In the genomic region with DNA sequence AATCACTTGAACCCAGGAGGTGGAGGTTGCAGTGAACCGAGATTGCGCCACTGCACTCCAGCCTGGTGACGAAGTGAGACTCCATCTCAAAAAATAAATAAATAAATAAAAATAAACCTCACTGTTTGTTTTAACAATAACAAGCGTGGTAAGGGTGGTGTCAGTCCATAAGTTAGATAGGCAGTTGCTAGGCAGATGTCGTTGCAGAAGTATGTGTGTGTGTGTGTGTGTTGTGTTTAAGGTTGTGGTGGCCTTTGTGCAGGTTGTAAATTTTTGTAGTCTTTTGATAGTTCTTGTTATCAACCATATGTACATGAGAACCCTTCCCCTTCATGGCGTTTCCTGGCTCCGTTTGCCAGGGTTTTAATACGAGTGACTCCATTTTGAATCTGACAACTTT, we compare ENCODE assay signal across 19 cellular contexts. TPM values are rescaled to one million over a fixed set of nuclear protein-coding genes. Genes with fewer than 3 reads are reported as not detected.
DNase-seq lines count a peak whose midpoint lies in the region; ATAC-seq, FAIRE-seq and TF ChIP-seq lines count a peak whose summit lies in the region.
"Had no signal": no experiment of that assay in that cellular context is flagged by ENCODE, and none has a peak within 500 bp of the region (broad histone marks: within the 10 kb centered on the region; RNA-seq: fewer than 3 reads in every experiment).

No MANE protein-coding gene starts in this region.

- H2BK20ac ChIP-seq in H1 (ENCODE audit: low read length): no peak overlapping the region

- H3K4me3 ChIP-seq in H1 (ENCODE audit: extremely low read depth in 1 of 4, insufficient read depth in 2 of 4, low read depth in 3 of 4, low read length in 4 of 4) (no peak overlapping the region), tibial nerve (no peak overlapping the region)
- H3K4me3 ChIP-seq: GM12878, GM23338, HAP-1 had no signal

- H3K18ac ChIP-seq in H1 (ENCODE audit: extremely low read depth, low read length): no peak overlapping the region

- H2AK5ac ChIP-seq in H1 (ENCODE audit: low read depth, low read length): no peak overlapping the region

- H3K79me2 ChIP-seq in H1 (ENCODE audit: control insufficient read depth in 1 of 2, insufficient read depth in 2 of 2, low read length in 2 of 2): peaks cover 0 to 10% of the 10 kb centered on the region in 2 experiments; a peak in 1 of 4 replicates

- no peak overlapping the region for H4K91ac ChIP-seq in H1 (replicated peaks; ENCODE audit: insufficient read length, low read length)

- H3K27me3 ChIP-seq in H1 (replicated peaks in 1 of 4; ENCODE audit: control insufficient read depth in 3 of 4, extremely low read depth in 1 of 4, insufficient read depth in 3 of 4, low read length in 3 of 4) (no peaks in the 10 kb centered on the region), tibial nerve (no peaks in the 10 kb centered on the region)

- no peak overlapping the region for H4K5ac ChIP-seq in H1 (ENCODE audit: insufficient read length, low read depth, low read length)

- no peak overlapping the region for H3K4ac ChIP-seq in H1 (replicated peaks; ENCODE audit: insufficient read length, low read depth, low read length)

- H3K4me1 ChIP-seq in H1 (replicated peaks in 1 of 4; ENCODE audit: control insufficient read depth in 3 of 4, insufficient read depth in 4 of 4, low read length in 3 of 4) (peaks cover 0 to 5% (median 0%) of the 10 kb centered on the region in 4 experiments; a peak in 2 of 7 replicates), tibial nerve (peaks cover 0 to 27% (median 10%) of the 10 kb centered on the region in 4 donors)

- no peak overlapping the region for H2AFZ ChIP-seq in H1 (ENCODE audit: low read length)
- H2AFZ ChIP-seq: GM23338 had no signal

- no peak overlapping the region for H2BK12ac ChIP-seq in H1 (ENCODE audit: low read depth, low read length)

- H4K8ac ChIP-seq in H1 (ENCODE audit: extremely low read depth, insufficient read depth, low read length): no peak overlapping the region

- no peaks in the 10 kb centered on the region for H3K79me1 ChIP-seq in H1 (ENCODE audit: low read depth, low read length)

- 95% methylated on average over 8 of the region's 8 CpGs; no CpG with 5 or more reads in 1 of the 2 experiments for WGBS in H1 (ENCODE audit: extremely low coverage in 1 of 2, insufficient coverage in 1 of 2, insufficient read length in 1 of 2, insufficient replicate concordance in 2 of 2, low coverage in 1 of 2, low lambda C conversion rate in 2 of 2, missing lambda C conversion rate in 1 of 2), 2 experiments
- WGBS in tibial nerve, 2 donors: 94 to 96% methylated on average over 8 of the region's 8 CpGs

- POLR2A ChIA-PET in WTC11 (lab: Charles Lee) (no interaction called here), H1 (lab: Charles Lee; ENCODE audit: partially characterized antibody) (interaction anchor here (6.1 kb wide), 1 partner anchor 46 kb away, joined by 75 read pairs; a partner anchor contains a TSS)

- CTCF ChIA-PET in WTC11 (lab: Charles Lee): no interaction called here
- CTCF ChIA-PET in H1 (lab: Charles Lee; ENCODE audit: partially characterized antibody): no interaction called here

- no peak overlapping the region for H3K4me3 Mint-ChIP-seq in activated naive CD8-positive, alpha-beta T cell treated with anti-CD3 and anti-CD28 coated beads, Interleukin-2, amount 50 U/mL, for 24 hours
- H3K4me3 Mint-ChIP-seq in activated naive CD8-positive, alpha-beta T cell treated with anti-CD3 and anti-CD28 coated beads for 36 hours: no peak overlapping the region
- H3K4me3 Mint-ChIP-seq in WTC11: no peak overlapping the region
- H3K4me3 Mint-ChIP-seq: GM23338, HFFc6 had no signal

- no peak for DNase-seq in activated naive CD8-positive, alpha-beta T cell treated with anti-CD3 and anti-CD28 coated beads, Interleukin-2, amount 50 U/mL, for 24 hours
- DNase-seq in activated naive CD8-positive, alpha-beta T cell treated with anti-CD3 and anti-CD28 coated beads for 36 hours: no peak
- DNase-seq in WTC11 (ENCODE audit: low spot score): no peak
- no peak for DNase-seq in H1 (ENCODE audit: low read depth in 1 of 2, low spot score in 2 of 2)
- DNase-seq in tibial nerve (ENCODE audit: low spot score in 2 of 2): no peak
- DNase-seq in activated naive CD4-positive, alpha-beta T cell treated with anti-CD3 and anti-CD28 coated beads, Interleukin-2, amount 50 U/mL, for 72 hours (ENCODE audit: low spot score in 2 of 2): no peak
- DNase-seq: C1 segment of cervical spinal cord; Calu3; CD4-positive, alpha-beta memory T cell; COR-L47; DMS79; EL; GDM1; HFFc6 had no signal

- TF ChIP-seq RAD21 in H1 (IDR thresholded peaks at IDR 0.05 in 1 of 2, conservative IDR thresholded peaks at IDR 0.05 in 1 of 2; ENCODE audit: low read depth in 2 of 2, low read length in 2 of 2): no peak

- no peaks in the 10 kb centered on the region for H3K27me3 Mint-ChIP-seq in activated naive CD8-positive, alpha-beta T cell treated with anti-CD3 and anti-CD28 coated beads, Interleukin-2, amount 50 U/mL, for 24 hours
- no peaks in the 10 kb centered on the region for H3K27me3 Mint-ChIP-seq in activated naive CD8-positive, alpha-beta T cell treated with anti-CD3 and anti-CD28 coated beads for 36 hours
- H3K27me3 Mint-ChIP-seq in WTC11 (ENCODE audit: low read depth): no peaks in the 10 kb centered on the region; the same call in 1 of the 2 replicates
- H3K27me3 Mint-ChIP-seq: CD4-positive, alpha-beta memory T cell had no signal

- H3K27ac ChIP-seq in H1 (ENCODE audit: low read depth, low read length) (no peak overlapping the region), tibial nerve (no peak overlapping the region)

- no peak overlapping the region for H2BK120ac ChIP-seq in H1 (replicated peaks; ENCODE audit: low read depth, low read length)

- H3K23ac ChIP-seq in H1 (ENCODE audit: insufficient read length): no peak overlapping the region

- no peak for TF ChIP-seq EP300 in H1 (IDR thresholded peaks at IDR 0.05; ENCODE audit: borderline replicate concordance in 1 of 2, low read depth in 2 of 2, low read length in 2 of 2)
- TF ChIP-seq EP300 in tibial nerve (IDR thresholded peaks at IDR 0.05): no peak

- H3K9ac ChIP-seq in H1 (replicated peaks in 1 of 4; ENCODE audit: extremely low read depth in 1 of 4, low read depth in 3 of 4, low read length in 3 of 4): no peak overlapping the region

- peaks cover 29% of the 10 kb centered on the region for H3K36me3 Mint-ChIP-seq in activated naive CD8-positive, alpha-beta T cell treated with anti-CD3 and anti-CD28 coated beads, Interleukin-2, amount 50 U/mL, for 24 hours (ENCODE audit: low read depth)
- H3K36me3 Mint-ChIP-seq in activated naive CD8-positive, alpha-beta T cell treated with anti-CD3 and anti-CD28 coated beads for 36 hours: peaks cover 14% of the 10 kb centered on the region
- peaks cover 17% of the 10 kb centered on the region for H3K36me3 Mint-ChIP-seq in WTC11
- peaks cover 14 to 15% of the 10 kb centered on the region in 2 donors for H3K36me3 Mint-ChIP-seq in activated naive CD4-positive, alpha-beta T cell treated with anti-CD3 and anti-CD28 coated beads, Interleukin-2, amount 50 U/mL, for 72 hours

- no peak for FAIRE-seq in H1 (lab: Jason Lieb, UNC)
- FAIRE-seq: GM12878, GM18507, H54 had no signal

- H3K4me2 ChIP-seq in H1 (ENCODE audit: insufficient read depth in 1 of 2, low read depth in 2 of 2, low read length in 2 of 2): no peak overlapping the region
- H3K4me2 ChIP-seq: GM23338 had no signal

- no peak overlapping the region for H2BK15ac ChIP-seq in H1 (ENCODE audit: low read length)

- ATAC-seq in activated naive CD8-positive, alpha-beta T cell treated with anti-CD3 and anti-CD28 coated beads, Interleukin-2, amount 50 U/mL, for 24 hours: no peak
- ATAC-seq in WTC11: no peak
- no peak for ATAC-seq in activated naive CD4-positive, alpha-beta T cell treated with anti-CD3 and anti-CD28 coated beads, Interleukin-2, amount 50 U/mL, for 72 hours
- ATAC-seq: GM12878, GM23338 had no signal

- H3K9me3 ChIP-seq in H1 (ENCODE audit: insufficient read depth in 2 of 2, low read depth in 1 of 2, low read length in 1 of 2): no peaks in the 10 kb centered on the region
- H3K9me3 ChIP-seq in tibial nerve: no peaks in the 10 kb centered on the region
- H3K9me3 ChIP-seq: HAP-1 had no signal

- peaks cover 31% of the 10 kb centered on the region for H3K4me1 Mint-ChIP-seq in activated naive CD8-positive, alpha-beta T cell treated with anti-CD3 and anti-CD28 coated beads, Interleukin-2, amount 50 U/mL, for 24 hours
- peaks cover 29% of the 10 kb centered on the region for H3K4me1 Mint-ChIP-seq in activated naive CD8-positive, alpha-beta T cell treated with anti-CD3 and anti-CD28 coated beads for 36 hours
- peaks cover 25% of the 10 kb centered on the region for H3K4me1 Mint-ChIP-seq in WTC11

- peaks cover 4% of the 10 kb centered on the region for H3K23me2 ChIP-seq in H1 (ENCODE audit: low read depth, low read length)

- peak overlapping the region; percentile 3 for H3K27ac Mint-ChIP-seq in activated naive CD8-positive, alpha-beta T cell treated with anti-CD3 and anti-CD28 coated beads, Interleukin-2, amount 50 U/mL, for 24 hours
- no peak overlapping the region for H3K27ac Mint-ChIP-seq in activated naive CD8-positive, alpha-beta T cell treated with anti-CD3 and anti-CD28 coated beads for 36 hours
- H3K27ac Mint-ChIP-seq in WTC11: peak overlapping the region; percentile 55
- no peak overlapping the region for H3K27ac Mint-ChIP-seq in activated naive CD4-positive, alpha-beta T cell treated with anti-CD3 and anti-CD28 coated beads, Interleukin-2, amount 50 U/mL, for 72 hours
- H3K27ac Mint-ChIP-seq: GM23338, HFFc6 had no signal

- no peak overlapping the region for H2BK5ac ChIP-seq in H1 (ENCODE audit: low read depth, low read length)

- H3K9me3 Mint-ChIP-seq in activated naive CD8-positive, alpha-beta T cell treated with anti-CD3 and anti-CD28 coated beads, Interleukin-2, amount 50 U/mL, for 24 hours: no peaks in the 10 kb centered on the region
- H3K9me3 Mint-ChIP-seq in activated naive CD8-positive, alpha-beta T cell treated with anti-CD3 and anti-CD28 coated beads for 36 hours: no peaks in the 10 kb centered on the region
- no peaks in the 10 kb centered on the region for H3K9me3 Mint-ChIP-seq in WTC11
- H3K9me3 Mint-ChIP-seq in activated naive CD4-positive, alpha-beta T cell treated with anti-CD3 and anti-CD28 coated beads, Interleukin-2, amount 50 U/mL, for 72 hours: no peaks in the 10 kb centered on the region
- H3K9me3 Mint-ChIP-seq: GM23338, HFFc6 had no signal

- H3K36me3 ChIP-seq in H1 (ENCODE audit: control insufficient read depth in 2 of 4, insufficient read depth in 4 of 4, low read length in 3 of 4): peaks cover 0 to 27% (median 6%) of the 10 kb centered on the region in 4 experiments; a peak in 6 of 8 replicates
- peaks cover 0 to 6% (median 0%) of the 10 kb centered on the region in 3 donors for H3K36me3 ChIP-seq in tibial nerve

- no peak for TF ChIP-seq CTCF in WTC11 (IDR thresholded peaks at IDR 0.05)
- TF ChIP-seq CTCF in H1 (IDR thresholded peaks at IDR 0.05; ENCODE audit: control extremely low read depth in 1 of 3, insufficient read depth in 1 of 3, low read depth in 1 of 3, low read length in 3 of 3): no peak
- no peak for TF ChIP-seq CTCF in tibial nerve (IDR thresholded peaks at IDR 0.05)

- TF ChIP-seq POLR2A in H1 (IDR thresholded peaks at IDR 0.05; ENCODE audit: control extremely low read depth in 1 of 2, low read depth in 2 of 2, low read length in 2 of 2) (peak in 1 of 2 experiments; percentile 38; a peak in 1 of 3 replicates), tibial nerve (IDR thresholded peaks at IDR 0.05) (no peak)

- H4K20me1 ChIP-seq in H1 (replicated peaks in 1 of 2; ENCODE audit: control insufficient read depth in 1 of 2, insufficient read depth in 2 of 2, low read length in 2 of 2): peaks cover 0 to 2% of the 10 kb centered on the region in 2 experiments

- H3K56ac ChIP-seq in H1 (replicated peaks; ENCODE audit: insufficient read length, low read depth, low read length): no peak overlapping the region

- H3K14ac ChIP-seq in H1 (ENCODE audit: insufficient read length): no peak overlapping the region

RNA-seq across cellular contexts. Expression of a gene that starts 4.0 kb away (rescaled TPM):
- 10 to 100 TPM in 1 of 2 experiments, 1 to 10 TPM in 1; 9.7 to 11.4 TPM for total RNA-seq in activated naive CD8-positive, alpha-beta T cell treated with anti-CD3 and anti-CD28 coated beads for 36 hours
- 12.6 to 15.6 TPM (median 14.6 TPM) in 3 replicates for total RNA-seq in WTC11 (2021)
- total RNA-seq in H1 (2021; fragmentation: NEBNext Ultra II Directional; extraction: Animal tissue kit (Norgen Biotek cat#: 25700)): 10.9 and 13.3 TPM in 2 replicates
- polyA plus RNA-seq in H1 (2011; rRNA removed): 8.0 and 11.3 TPM in 2 replicates
- 7.1 TPM for polyA plus RNA-seq in H1 (2011; cell fraction: cytosol; rRNA removed)
- polyA plus RNA-seq in H1 (2011; cell fraction: nucleus; rRNA removed): 3.1 TPM
- 6.2 to 8.8 TPM (median 6.9 TPM) in 4 replicates for polyA plus RNA-seq in H1 (2012, experiment 1 of 2)
- polyA plus RNA-seq in H1 (2012, experiment 2 of 2): 0.52 TPM
- 8.8 TPM for polyA plus RNA-seq in H1 (2013, experiment 1 of 2)
- polyA plus RNA-seq in H1 (2013, experiment 2 of 2): 7.5 TPM
- polyA minus RNA-seq in H1 (2011; rRNA and poly(A)+ RNA removed): 16.8 and 22.0 TPM in 2 replicates
- 6.9 TPM for polyA minus RNA-seq in H1 (2011; cell fraction: cytosol; rRNA and poly(A)+ RNA removed)
- 20.9 TPM for polyA minus RNA-seq in H1 (2011; cell fraction: nucleus; rRNA and poly(A)+ RNA removed)
- 10 to 100 TPM in 3 of 4 donors, 1 to 10 TPM in 1; 8.4 to 15.3 (median 12.3) TPM for total RNA-seq in tibial nerve
- total RNA-seq in activated naive CD4-positive, alpha-beta T cell treated with anti-CD3 and anti-CD28 coated beads, Interleukin-2, amount 50 U/mL, for 72 hours: 10 to 100 TPM in 1 of 2 donors, 1 to 10 TPM in 1; 8.8 to 13.8 TPM

RNA-seq across cellular contexts. Expression of a gene that starts 44.1 kb away (rescaled TPM):
- 10 to 100 TPM; 68.9 to 69.0 TPM for total RNA-seq in activated naive CD8-positive, alpha-beta T cell treated with anti-CD3 and anti-CD28 coated beads for 36 hours
- total RNA-seq in WTC11 (2021): 83.4 to 91.0 TPM (median 89.0 TPM) in 3 replicates
- 98.4 and 104 TPM in 2 replicates for total RNA-seq in H1 (2021; fragmentation: NEBNext Ultra II Directional; extraction: Animal tissue kit (Norgen Biotek cat#: 25700))
- polyA plus RNA-seq in H1 (2011; rRNA removed): 15.6 and 24.5 TPM in 2 replicates
- polyA plus RNA-seq in H1 (2011; cell fraction: cytosol; rRNA removed): 30.2 TPM
- polyA plus RNA-seq in H1 (2011; cell fraction: nucleus; rRNA removed): 17.9 TPM
- polyA plus RNA-seq in H1 (2012, experiment 1 of 2): 40.1 to 85.5 TPM (median 49.6 TPM) in 4 replicates
- 4.1 TPM for polyA plus RNA-seq in H1 (2012, experiment 2 of 2)
- 44.6 TPM for polyA plus RNA-seq in H1 (2013, experiment 1 of 2)
- polyA plus RNA-seq in H1 (2013, experiment 2 of 2): 43.8 TPM
- 36.1 and 42.1 TPM in 2 replicates for polyA minus RNA-seq in H1 (2011; rRNA and poly(A)+ RNA removed)
- 39.9 TPM for polyA minus RNA-seq in H1 (2011; cell fraction: cytosol; rRNA and poly(A)+ RNA removed)
- 36.2 TPM for polyA minus RNA-seq in H1 (2011; cell fraction: nucleus; rRNA and poly(A)+ RNA removed)
- total RNA-seq in tibial nerve: 1 to 10 TPM; 2.2 to 7.8 (median 3.8) TPM
- 10 to 100 TPM; 34.4 to 50.8 TPM for total RNA-seq in activated naive CD4-positive, alpha-beta T cell treated with anti-CD3 and anti-CD28 coated beads, Interleukin-2, amount 50 U/mL, for 72 hours

RNA-seq across cellular contexts. Expression of a gene that starts 44.8 kb away (rescaled TPM):
- 100 to 1,000 TPM; 472 TPM for total RNA-seq in activated naive CD8-positive, alpha-beta T cell treated with anti-CD3 and anti-CD28 coated beads for 36 hours
- total RNA-seq in WTC11 (2021): 412 to 435 TPM (median 421 TPM) in 3 replicates
- 487 and 512 TPM in 2 replicates for total RNA-seq in H1 (2021; fragmentation: NEBNext Ultra II Directional; extraction: Animal tissue kit (Norgen Biotek cat#: 25700))
- 267 and 456 TPM in 2 replicates for polyA plus RNA-seq in H1 (2011; rRNA removed)
- 348 TPM for polyA plus RNA-seq in H1 (2011; cell fraction: cytosol; rRNA removed)
- 152 TPM for polyA plus RNA-seq in H1 (2011; cell fraction: nucleus; rRNA removed)
- 291 to 529 TPM (median 333 TPM) in 4 replicates for polyA plus RNA-seq in H1 (2012, experiment 1 of 2)
- 47.0 TPM for polyA plus RNA-seq in H1 (2012, experiment 2 of 2)
- 307 TPM for polyA plus RNA-seq in H1 (2013, experiment 1 of 2)
- polyA plus RNA-seq in H1 (2013, experiment 2 of 2): 308 TPM
- 219 and 256 TPM in 2 replicates for polyA minus RNA-seq in H1 (2011; rRNA and poly(A)+ RNA removed)
- polyA minus RNA-seq in H1 (2011; cell fraction: cytosol; rRNA and poly(A)+ RNA removed): 110 TPM
- polyA minus RNA-seq in H1 (2011; cell fraction: nucleus; rRNA and poly(A)+ RNA removed): 170 TPM
- 10 to 100 TPM; 17.8 to 41.7 (median 22.9) TPM for total RNA-seq in tibial nerve
- total RNA-seq in activated naive CD4-positive, alpha-beta T cell treated with anti-CD3 and anti-CD28 coated beads, Interleukin-2, amount 50 U/mL, for 72 hours: 100 to 1,000 TPM; 248 to 387 TPM

Comparison
In these comparisons a context has a peak if more than half of its experiments do, and no peak if none do; other contexts are left out.
1. H3K27ac Mint-ChIP-seq: peak in activated naive CD8-positive, alpha-beta T cell treated with anti-CD3 and anti-CD28 coated beads, Interleukin-2, amount 50 U/mL, for 24 hours (single experiment) and WTC11 (single experiment); none in activated naive CD8-positive, alpha-beta T cell treated with anti-CD3 and anti-CD28 coated beads for 36 hours (single experiment) and activated naive CD4-positive, alpha-beta T cell treated with anti-CD3 and anti-CD28 coated beads, Interleukin-2, amount 50 U/mL, for 72 hours (0 of 2).